ENCODE assay signal across 9 cellular contexts in genomic region chr12:52380271-52380694, GRCh38. TPM values are rescaled to one million over a fixed set of nuclear protein-coding genes. Genes with fewer than 3 reads are reported as not detected.
DNase-seq lines count a peak whose midpoint lies in the region; ATAC-seq and TF ChIP-seq lines count a peak whose summit lies in the region.
"Had no signal": no experiment of that assay in that cellular context is flagged by ENCODE, and none has a peak within 500 bp of the region (broad histone marks: within the 10 kb centered on the region; RNA-seq: fewer than 3 reads in every experiment).

No MANE protein-coding gene starts in this region.

- no peak for ATAC-seq in GM21576 (IDR thresholded peaks at IDR 0.05; ENCODE audit: unreplicated experiment)

- no peak overlapping the region for H3K9ac ChIP-seq in liver (ENCODE audit: low read depth in 1 of 2, low read length in 2 of 2)

- no peaks in the 10 kb centered on the region for H3K36me3 Mint-ChIP-seq in brain

- H3K36me3 ChIP-seq in liver (ENCODE audit: control insufficient read depth in 4 of 4, insufficient read depth in 3 of 4, low read depth in 1 of 4, low read length in 3 of 4), result no peaks in the 10 kb centered on the region

- H3K9me3 Mint-ChIP-seq in brain, result peaks cover 0 to 2% (median 0%) of the 10 kb centered on the region in 5 experiments

- WGBS in liver, result 61% methylated on average over 15 of the region's 15 CpGs

- TF ChIP-seq RAD21 in liver (IDR thresholded peaks at IDR 0.05), result peak in 1 of 2 donors; percentile 32

- TF ChIP-seq CTCF in brain (conservative IDR thresholded peaks at IDR 0.05), result peak; percentile 35 to 53
- peak; percentile 23 for TF ChIP-seq CTCF in liver (IDR thresholded peaks at IDR 0.05; ENCODE audit: low read depth, low read length, missing input control)

- peaks cover 45% of the 10 kb centered on the region for H3K27me3 Mint-ChIP-seq in brain

- H3K4me3 Mint-ChIP-seq in brain, result no peak overlapping the region

- DNase-seq in Daoy (ENCODE audit: low read depth) (peak; percentile 64), Kasumi-1 (lab: John Stamatoyannopoulos, UW) (peak; percentile 0 to 1), NCI-H187 (lab: John Stamatoyannopoulos, UW) (no peak), cortex of kidney (lab: John Stamatoyannopoulos, UW) (no peak)
- DNase-seq in activated CD8-positive, alpha-beta memory T cell treated with anti-CD3 and anti-CD28 coated beads, Interleukin-2, amount 50 U/mL, for 48 hours, result no peak

- no peaks in the 10 kb centered on the region for H3K4me1 ChIP-seq in liver (ENCODE audit: control insufficient read depth in 4 of 4, insufficient read depth in 4 of 4, low read length in 3 of 4)

- no peaks in the 10 kb centered on the region for H3K27me3 ChIP-seq in liver (ENCODE audit: control insufficient read depth in 4 of 4, insufficient read depth in 4 of 4, low read length in 3 of 4)

- no peak overlapping the region for H3K27ac Mint-ChIP-seq in brain

- no peak overlapping the region for H3K4me3 ChIP-seq in liver (ENCODE audit: low read depth in 1 of 3, low read length in 3 of 3)

- H3K9me3 ChIP-seq in liver (ENCODE audit: control insufficient read depth in 4 of 4, low read length in 3 of 4), result no peaks in the 10 kb centered on the region

- H3K27ac ChIP-seq in liver (ENCODE audit: low read depth in 1 of 2, low read length in 2 of 2), result no peak overlapping the region

- no peaks in the 10 kb centered on the region for H3K4me1 Mint-ChIP-seq in brain

TF ChIP-seq in liver, 16 proteins besides CTCF, POLR2A, EP300 and RAD21:
- no peak for TF ChIP-seq REST (IDR thresholded peaks at IDR 0.05)
- no peak for TF ChIP-seq HNF4A (conservative IDR thresholded peaks at IDR 0.05)
- no peak for TF ChIP-seq TAF1 (conservative IDR thresholded peaks at IDR 0.05)
- no peak for TF ChIP-seq SP1 (IDR thresholded peaks at IDR 0.05)
- no peak for TF ChIP-seq GABPA (IDR thresholded peaks at IDR 0.05 in 1 of 2, conservative IDR thresholded peaks at IDR 0.05 in 1 of 2)
- TF ChIP-seq YY1 (IDR thresholded peaks at IDR 0.05), result no peak
- no peak for TF ChIP-seq FOXA1 (IDR thresholded peaks at IDR 0.05)
- no peak for TF ChIP-seq EGR1 (IDR thresholded peaks at IDR 0.05; ENCODE audit: low read depth in 2 of 2)
- TF ChIP-seq RXRA (IDR thresholded peaks at IDR 0.05), result no peak
- no peak for TF ChIP-seq FOXA2 (IDR thresholded peaks at IDR 0.05)

RNA-seq across cellular contexts. Expression of gene KRT84, which starts 5.2 kb away (rescaled TPM):
- not detected in 2 replicates for total RNA-seq in Daoy (2014; rRNA removed; shearing (Covaris generic))
- polyA plus RNA-seq in brain (ENCODE audit: insufficient read depth, low read depth, low replicate concordance) (not detected), liver (not detected)
- not detected for total RNA-seq in liver
- total RNA-seq: subcutaneous adipose tissue had no signal

RNA-seq across cellular contexts. Expression of gene KRT85, which starts 13.0 kb away (rescaled TPM):
- 0.80 TPM in 1 of 2 replicates, not detected in the other for total RNA-seq in Daoy (2014; rRNA removed; shearing (Covaris generic))
- not detected for polyA plus RNA-seq in brain (ENCODE audit: insufficient read depth, low read depth, low replicate concordance)
- not detected for total RNA-seq in liver
- polyA plus RNA-seq in liver, result not detected
- total RNA-seq: subcutaneous adipose tissue had no signal

RNA-seq across cellular contexts. Expression of gene KRT82, which starts 25.9 kb away (rescaled TPM):
- total RNA-seq in Daoy (2014; rRNA removed; shearing (Covaris generic)), result not detected in 2 replicates
- polyA plus RNA-seq in brain (ENCODE audit: insufficient read depth, low read depth, low replicate concordance) (not detected), liver (not detected)
- not detected for total RNA-seq in liver
- total RNA-seq: subcutaneous adipose tissue had no signal

RNA-seq across cellular contexts. Expression of gene KRT75, which starts 53.9 kb away (rescaled TPM):
- total RNA-seq in Daoy (2014; rRNA removed; shearing (Covaris generic)), result 1.1 and 2.7 TPM in 2 replicates
- polyA plus RNA-seq in brain (ENCODE audit: insufficient read depth, low read depth, low replicate concordance), result 0.14 TPM
- not detected for total RNA-seq in liver
- not detected for polyA plus RNA-seq in liver
- total RNA-seq: subcutaneous adipose tissue had no signal

RNA-seq across cellular contexts. Expression of gene KRT83, which starts 59.1 kb away (rescaled TPM):
- not detected in 2 replicates for total RNA-seq in Daoy (2014; rRNA removed; shearing (Covaris generic))
- polyA plus RNA-seq in brain (ENCODE audit: insufficient read depth, low read depth, low replicate concordance) (1.1 TPM), liver (not detected)
- not detected for total RNA-seq in liver
- total RNA-seq: subcutaneous adipose tissue had no signal

Comparison
In these comparisons a context has a peak if more than half of its experiments do, and no peak if none do; other contexts are left out.
1. DNase-seq: peak in Daoy (single experiment) and Kasumi-1 (2 of 2); none in activated CD8-positive, alpha-beta memory T cell treated with anti-CD3 and anti-CD28 coated beads, Interleukin-2, amount 50 U/mL, for 48 hours (single experiment), NCI-H187 (0 of 2) and cortex of kidney (single experiment).